Comparison of ENCODE assay signal across 8 cellular contexts in genomic region chr15:34987182-34987488, GRCh38. TPM values are rescaled to one million over a fixed set of nuclear protein-coding genes. Genes with fewer than 3 reads are reported as not detected.
DNase-seq lines count a peak whose midpoint lies in the region; ATAC-seq and TF ChIP-seq lines count a peak whose summit lies in the region.

No MANE protein-coding gene starts in this region.

- H3K4me3 Mint-ChIP-seq in CD4-positive, CD25-positive, alpha-beta regulatory T cell: peak overlapping the region; percentile 94 to 99 (median 97)
- peak overlapping the region; percentile 98 for H3K4me3 Mint-ChIP-seq in nephron progenitor cell

- H3K9ac ChIP-seq in MM.1S (ENCODE audit: low read length): peak overlapping the region; percentile 96

- peaks cover 19% of the 10 kb centered on the region for H3K36me3 ChIP-seq in CD4-positive, CD25-positive, alpha-beta regulatory T cell (ENCODE audit: control insufficient read depth, insufficient read depth, low read length)
- H3K36me3 ChIP-seq in MM.1S (replicated peaks; ENCODE audit: insufficient read depth, low read length): peaks cover 4% of the 10 kb centered on the region; the same call in 1 of the 2 replicates

- H3K4me1 Mint-ChIP-seq in CD4-positive, CD25-positive, alpha-beta regulatory T cell: peaks cover 23 to 62% (median 39%) of the 10 kb centered on the region in 4 donors
- H3K4me1 Mint-ChIP-seq in nephron progenitor cell: peaks cover 37% of the 10 kb centered on the region

- peaks cover 6% of the 10 kb centered on the region for H3K36me3 Mint-ChIP-seq in CD4-positive, CD25-positive, alpha-beta regulatory T cell
- H3K36me3 Mint-ChIP-seq in nephron progenitor cell (ENCODE audit: low read depth): peaks cover 15% of the 10 kb centered on the region

- H3K4me2 ChIP-seq in MM.1S (ENCODE audit: low read depth, low read length): peak overlapping the region; percentile 96

- H3K9me2 ChIP-seq in MM.1S (replicated peaks; ENCODE audit: insufficient read depth, low read length): no peaks in the 10 kb centered on the region

- no peaks in the 10 kb centered on the region for H3F3A ChIP-seq in MM.1S (ENCODE audit: insufficient read depth, low read length)

- no peak for ATAC-seq in CD4-positive, CD25-positive, alpha-beta regulatory T cell (ENCODE audit: low read depth in 2 of 2)
- no peak for ATAC-seq in HG03196 (IDR thresholded peaks at IDR 0.05; ENCODE audit: unreplicated experiment)

- H3K27me3 Mint-ChIP-seq in CD4-positive, CD25-positive, alpha-beta regulatory T cell: no peaks in the 10 kb centered on the region
- H3K27me3 Mint-ChIP-seq in nephron progenitor cell (ENCODE audit: low read depth, poor library complexity): peaks cover 12% of the 10 kb centered on the region

- no peak for DNase-seq in CD4-positive, CD25-positive, alpha-beta regulatory T cell
- DNase-seq in MM.1S: no peak
- peak; percentile 31 for DNase-seq in dermis blood vessel endothelial cell
- DNase-seq in nephron progenitor cell: no peak
- no peak for DNase-seq in GM19240 (ENCODE audit: insufficient read length, low spot score)
- DNase-seq in NCI-H146 (lab: John Stamatoyannopoulos, UW): no peak
- DNase-seq in SW480 (ENCODE audit: low spot score): no peak

- H2AFZ ChIP-seq in MM.1S (ENCODE audit: low read length): no peak overlapping the region

- H4K20me1 ChIP-seq in MM.1S (ENCODE audit: insufficient read depth, low read length): no peaks in the 10 kb centered on the region

- H3K27me3 ChIP-seq in CD4-positive, CD25-positive, alpha-beta regulatory T cell (ENCODE audit: control insufficient read depth, insufficient read depth, low read length): no peaks in the 10 kb centered on the region
- H3K27me3 ChIP-seq in MM.1S (replicated peaks; ENCODE audit: insufficient read depth, low read length): no peaks in the 10 kb centered on the region

- TF ChIP-seq CTCF in MM.1S (IDR thresholded peaks at IDR 0.05; ENCODE audit: low read length): no peak
- TF ChIP-seq CTCF in nephron progenitor cell (IDR thresholded peaks at IDR 0.05): no peak

- H3K4me3 ChIP-seq in CD4-positive, CD25-positive, alpha-beta regulatory T cell (ENCODE audit: low read depth, low read length): peak overlapping the region; percentile 99
- H3K4me3 ChIP-seq in MM.1S (ENCODE audit: low read length): peak overlapping the region; percentile 93

- peaks cover 53% of the 10 kb centered on the region for H3K79me2 ChIP-seq in MM.1S (ENCODE audit: low read length)

- H3K4me1 ChIP-seq in CD4-positive, CD25-positive, alpha-beta regulatory T cell (ENCODE audit: control insufficient read depth, insufficient read depth, low read length, poor library complexity, severe bottlenecking): peaks cover 44% of the 10 kb centered on the region
- H3K4me1 ChIP-seq in MM.1S (ENCODE audit: low read length): peaks cover 20% of the 10 kb centered on the region

- H3K9me3 ChIP-seq in CD4-positive, CD25-positive, alpha-beta regulatory T cell (ENCODE audit: control insufficient read depth in 2 of 2, low read length in 2 of 2): no peaks in the 10 kb centered on the region
- no peaks in the 10 kb centered on the region for H3K9me3 ChIP-seq in MM.1S (replicated peaks; ENCODE audit: insufficient read depth, low read length)

- no peaks in the 10 kb centered on the region for H3K9me3 Mint-ChIP-seq in CD4-positive, CD25-positive, alpha-beta regulatory T cell
- H3K9me3 Mint-ChIP-seq in nephron progenitor cell: no peaks in the 10 kb centered on the region

- peak overlapping the region; percentile 88 for H3K27ac ChIP-seq in CD4-positive, CD25-positive, alpha-beta regulatory T cell (ENCODE audit: insufficient read depth, low read length, poor library complexity, severe bottlenecking)
- H3K27ac ChIP-seq in MM.1S (ENCODE audit: low read length): peak overlapping the region; percentile 81; the same call in 1 of the 2 replicates

- H3K27ac Mint-ChIP-seq in CD4-positive, CD25-positive, alpha-beta regulatory T cell: peak overlapping the region; percentile 99 to 100 (median 100)
- peak overlapping the region; percentile 95 for H3K27ac Mint-ChIP-seq in nephron progenitor cell

RNA-seq across cellular contexts. Expression of gene ZNF770, which starts 1.0 kb away (rescaled TPM):
- total RNA-seq in CD4-positive, CD25-positive, alpha-beta regulatory T cell: 34.1 TPM
- polyA plus RNA-seq in CD4-positive, CD25-positive, alpha-beta regulatory T cell: 100 to 1,000 TPM; 100 to 129 (median 114) TPM
- 26.5 and 41.0 TPM in 2 replicates for total RNA-seq in dermis blood vessel endothelial cell

RNA-seq across cellular contexts. Expression of gene AQR, which starts 17.6 kb away (rescaled TPM):
- total RNA-seq in CD4-positive, CD25-positive, alpha-beta regulatory T cell: 36.6 TPM
- 10 to 100 TPM; 12.6 to 18.4 (median 15.7) TPM for polyA plus RNA-seq in CD4-positive, CD25-positive, alpha-beta regulatory T cell
- 30.0 and 36.7 TPM in 2 replicates for total RNA-seq in dermis blood vessel endothelial cell
